Comparison of ENCODE assay signal across 8 cellular contexts in the genomic region with DNA sequence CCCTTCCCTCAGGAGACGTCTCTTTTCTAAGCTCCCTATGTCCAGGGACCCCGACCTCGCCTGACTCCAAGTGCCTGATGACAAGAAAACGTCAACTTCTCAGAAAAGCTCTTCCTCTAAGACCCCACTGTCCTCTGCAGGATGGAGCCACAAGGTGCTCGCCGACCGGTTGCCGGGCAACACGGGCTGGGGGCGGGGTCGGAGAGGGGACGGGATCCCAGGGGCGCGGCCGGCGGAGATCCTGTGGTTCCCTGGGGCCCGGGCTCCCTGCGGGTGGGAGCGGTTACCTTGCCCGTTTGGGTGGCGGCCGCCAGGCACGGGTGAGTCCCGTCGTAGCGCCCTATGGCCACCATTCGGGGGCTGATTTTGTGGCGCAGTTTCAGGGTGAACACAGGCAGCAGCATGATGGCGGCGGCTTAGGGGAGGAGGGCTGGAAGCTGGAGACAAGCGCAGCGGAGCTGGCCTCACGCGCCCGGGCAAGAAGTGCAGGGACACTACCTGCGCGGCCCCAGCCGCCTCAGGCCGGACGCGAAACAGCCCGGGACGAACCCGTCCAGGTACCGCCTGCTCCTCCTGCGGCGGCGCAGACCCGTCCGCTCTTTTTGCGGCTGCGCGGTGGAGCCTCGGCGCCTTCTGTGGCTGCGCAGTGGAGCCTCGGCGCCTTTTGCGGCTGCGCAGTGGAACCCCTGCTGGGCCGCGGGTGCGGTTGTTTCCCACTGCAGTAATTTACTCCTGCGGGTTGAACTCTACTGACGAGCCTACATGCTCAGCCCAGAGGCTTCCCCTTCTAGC. TPM values are rescaled to one million over a fixed set of nuclear protein-coding genes. Genes with fewer than 3 reads are reported as not detected.
DNase-seq lines count a peak whose midpoint lies in the region; ATAC-seq and TF ChIP-seq lines count a peak whose summit lies in the region.

A gene with protein sequence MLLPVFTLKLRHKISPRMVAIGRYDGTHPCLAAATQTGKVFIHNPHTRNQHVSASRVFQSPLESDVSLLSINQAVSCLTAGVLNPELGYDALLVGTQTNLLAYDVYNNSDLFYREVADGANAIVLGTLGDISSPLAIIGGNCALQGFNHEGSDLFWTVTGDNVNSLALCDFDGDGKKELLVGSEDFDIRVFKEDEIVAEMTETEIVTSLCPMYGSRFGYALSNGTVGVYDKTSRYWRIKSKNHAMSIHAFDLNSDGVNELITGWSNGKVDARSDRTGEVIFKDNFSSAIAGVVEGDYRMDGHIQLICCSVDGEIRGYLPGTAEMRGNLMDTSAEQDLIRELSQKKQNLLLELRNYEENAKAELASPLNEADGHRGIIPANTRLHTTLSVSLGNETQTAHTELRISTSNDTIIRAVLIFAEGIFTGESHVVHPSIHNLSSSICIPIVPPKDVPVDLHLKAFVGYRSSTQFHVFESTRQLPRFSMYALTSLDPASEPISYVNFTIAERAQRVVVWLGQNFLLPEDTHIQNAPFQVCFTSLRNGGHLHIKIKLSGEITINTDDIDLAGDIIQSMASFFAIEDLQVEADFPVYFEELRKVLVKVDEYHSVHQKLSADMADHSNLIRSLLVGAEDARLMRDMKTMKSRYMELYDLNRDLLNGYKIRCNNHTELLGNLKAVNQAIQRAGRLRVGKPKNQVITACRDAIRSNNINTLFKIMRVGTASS (minus strand): TSS at position 566 of the 792 bp plus-strand sequence. CDS start 162 bp downstream, at position 404.

- no peaks in the 10 kb centered on the region for H4K20me1 ChIP-seq in MM.1S (ENCODE audit: insufficient read depth, low read length)
- peaks cover 38% of the 10 kb centered on the region for H4K20me1 ChIP-seq in neural progenitor cell (ENCODE audit: low read depth)

- H3K27ac Mint-ChIP-seq in neural progenitor cell, result peak within 1 kb of the TSS; percentile 15

- H3K36me3 ChIP-seq in MM.1S (replicated peaks; ENCODE audit: insufficient read depth, low read length) (no peaks in the 10 kb centered on the region), SJCRH30 (no peaks in the 10 kb centered on the region), neural progenitor cell (no peaks in the 10 kb centered on the region), stomach smooth muscle (ENCODE audit: control insufficient read depth in 2 of 2, insufficient read depth in 2 of 2, low read length in 2 of 2) (no peaks in the 10 kb centered on the region)

- H3K4me3 ChIP-seq in MM.1S (ENCODE audit: low read length) (peak within 1 kb of the TSS; percentile 80), SJCRH30 (peak within 1 kb of the TSS; percentile 73), neural progenitor cell (peak within 1 kb of the TSS; percentile 84), stomach smooth muscle (ENCODE audit: low read length in 2 of 2) (peak within 1 kb of the TSS; percentile 88 to 96)

- DNase-seq in GDM1 (lab: John Stamatoyannopoulos, UW) (peak; percentile 64), HCEC 1CT (peak; percentile 78), MM.1S (peak; percentile 96), SJCRH30 (peak; percentile 84 to 89), foreskin keratinocyte (peak in 1 of 2 donors; percentile 71), neural progenitor cell (ENCODE audit: low spot score) (peak; percentile 92)
- peak; percentile 71 to 93 (median 86) for DNase-seq in activated naive CD4-positive, alpha-beta T cell (lab: John Stamatoyannopoulos, UW)

- peaks cover 2% of the 10 kb centered on the region for H3K27me3 Mint-ChIP-seq in neural progenitor cell (ENCODE audit: insufficient read depth, low read depth)

- TF ChIP-seq CTCF in MM.1S (IDR thresholded peaks at IDR 0.05; ENCODE audit: low read length) (no peak), foreskin keratinocyte (conservative IDR thresholded peaks at IDR 0.05) (no peak), neural progenitor cell (IDR thresholded peaks at IDR 0.05) (peak; percentile 6)

- H3K79me2 ChIP-seq in MM.1S (ENCODE audit: low read length), result 0 out of 2 replicates have a peak, but pooled peaks cover 3% of the 10 kb centered on the region
- peaks cover 13% of the 10 kb centered on the region for H3K79me2 ChIP-seq in neural progenitor cell (ENCODE audit: low read depth)

- H3K36me3 Mint-ChIP-seq in neural progenitor cell, result no peaks in the 10 kb centered on the region

- no peaks in the 10 kb centered on the region for H3K9me3 Mint-ChIP-seq in neural progenitor cell

- no peaks in the 10 kb centered on the region for H3K9me2 ChIP-seq in MM.1S (replicated peaks; ENCODE audit: insufficient read depth, low read length)

- H3K27ac ChIP-seq in MM.1S (ENCODE audit: low read length), result peak within 1 kb of the TSS; percentile 54; the same call in 1 of the 2 replicates
- H3K27ac ChIP-seq in SJCRH30, result no peak within 1 kb of the TSS
- H3K27ac ChIP-seq in foreskin keratinocyte, result peak within 1 kb of the TSS; percentile 1
- no peak within 1 kb of the TSS for H3K27ac ChIP-seq in neural progenitor cell
- H3K27ac ChIP-seq in stomach smooth muscle (ENCODE audit: low read length), result peak within 1 kb of the TSS; percentile 64

- H3K4me2 ChIP-seq in MM.1S (ENCODE audit: low read depth, low read length) (peak within 1 kb of the TSS; percentile 85), neural progenitor cell (peak within 1 kb of the TSS; percentile 75)

- ATAC-seq in foreskin keratinocyte, result peak; percentile 91

- H3K4me1 Mint-ChIP-seq in neural progenitor cell, result peaks cover 30% of the 10 kb centered on the region

- no peaks in the 10 kb centered on the region for H3K9me3 ChIP-seq in MM.1S (replicated peaks; ENCODE audit: insufficient read depth, low read length)
- H3K9me3 ChIP-seq in SJCRH30 (replicated peaks), result no peaks in the 10 kb centered on the region
- no peaks in the 10 kb centered on the region for H3K9me3 ChIP-seq in neural progenitor cell (ENCODE audit: low read depth)
- H3K9me3 ChIP-seq in stomach smooth muscle (ENCODE audit: control insufficient read depth in 2 of 2, low read length in 2 of 2), result no peaks in the 10 kb centered on the region

- H2AFZ ChIP-seq in MM.1S (ENCODE audit: low read length) (peak within 1 kb of the TSS; percentile 94), neural progenitor cell (replicated peaks) (peak within 1 kb of the TSS; percentile 98)

- H3K9ac ChIP-seq in MM.1S (ENCODE audit: low read length) (peak within 1 kb of the TSS; percentile 67), neural progenitor cell (no peak within 1 kb of the TSS), stomach smooth muscle (ENCODE audit: low read length in 2 of 2) (peak within 1 kb of the TSS; percentile 78 to 91)

- H3K4me1 ChIP-seq in MM.1S (ENCODE audit: low read length) (peaks cover 6% of the 10 kb centered on the region), SJCRH30 (peaks cover 5% of the 10 kb centered on the region; the same call in 1 of the 2 replicates), foreskin keratinocyte (peaks cover 13% of the 10 kb centered on the region), neural progenitor cell (peaks cover 5% of the 10 kb centered on the region), stomach smooth muscle (ENCODE audit: control insufficient read depth, insufficient read depth, low read length) (peaks cover 16% of the 10 kb centered on the region)

- H3K27me3 ChIP-seq in MM.1S (replicated peaks; ENCODE audit: insufficient read depth, low read length) (no peaks in the 10 kb centered on the region), SJCRH30 (peaks cover 3% of the 10 kb centered on the region; the same call in 1 of the 2 replicates), foreskin keratinocyte (no peaks in the 10 kb centered on the region), neural progenitor cell (no peaks in the 10 kb centered on the region), stomach smooth muscle (ENCODE audit: control insufficient read depth in 1 of 2, insufficient read depth in 2 of 2, low read length in 2 of 2) (no peaks in the 10 kb centered on the region)

- H3F3A ChIP-seq in MM.1S (ENCODE audit: insufficient read depth, low read length), result 0 out of 2 replicates have a peak, but pooled peaks cover 6% of the 10 kb centered on the region
- H3F3A ChIP-seq in neural progenitor cell (ENCODE audit: low read depth), result peaks cover 7% of the 10 kb centered on the region

- H3K4me3 Mint-ChIP-seq in neural progenitor cell, result peak within 1 kb of the TSS; percentile 88

RNA-seq across cellular contexts. Expression of the gene that starts here (rescaled TPM):
- 10.9 and 11.7 TPM in 2 replicates for total RNA-seq in SJCRH30 (2014; rRNA removed; shearing (Covaris generic))
- 53.4 and 57.8 TPM in 2 replicates for total RNA-seq in foreskin keratinocyte
- 22.9 and 25.4 TPM in 2 replicates for polyA plus RNA-seq in foreskin keratinocyte
- total RNA-seq in neural progenitor cell (ENCODE audit: low replicate concordance), result 47.8 and 64.5 TPM in 2 replicates

Comparison
In these comparisons a context has a peak if more than half of its experiments do, and no peak if none do; other contexts are left out.
1. H3K27ac ChIP-seq: peak in MM.1S (single experiment), foreskin keratinocyte (single experiment) and stomach smooth muscle (single experiment); none in SJCRH30 (single experiment) and neural progenitor cell (single experiment).
2. Peak in every context shown above with its lines, with median percentiles within 50 percentile points of each other: H3K4me3 ChIP-seq.